8 cellular contexts compared by ENCODE assay signal in genomic region chr13:39612023-39612637, GRCh38. TPM values are rescaled to one million over a fixed set of nuclear protein-coding genes. Genes with fewer than 3 reads are reported as not detected.
DNase-seq lines count a peak whose midpoint lies in the region; TF ChIP-seq lines count a peak whose summit lies in the region.

No MANE protein-coding gene starts in this region.

- H3K4me3 ChIP-seq in astrocyte of the cerebellum (ENCODE audit: low read depth, low read length) (no peak overlapping the region), spleen (no peak overlapping the region)

- H3K27me3 ChIP-seq in spleen (replicated peaks in 1 of 7), result no peaks in the 10 kb centered on the region

- TF ChIP-seq POLR2A in spleen (IDR thresholded peaks at IDR 0.05), result no peak

- no peak overlapping the region for H3K27ac ChIP-seq in spleen

- WGBS in spleen, 5 donors, result 56 to 62% (median 58%) methylated on average over 5 of the region's 5 CpGs

- H3K4me1 ChIP-seq in spleen, result peaks cover 0 to 6% (median 0%) of the 10 kb centered on the region in 6 donors

- intact Hi-C loops in spleen (cut with DNase I; ENCODE audit: low total_unique reads), result loop anchor here (5.0 to 10.0 kb wide), 3 partner anchors 200 to 557 kb away; no protein-coding TSS in a partner anchor

- TF ChIP-seq CTCF in astrocyte of the cerebellum (IDR thresholded peaks at IDR 0.05; ENCODE audit: low read depth, low read length, missing control alignments) (peak; percentile 66), spleen (IDR thresholded peaks at IDR 0.05 in 8 of 11, conservative IDR thresholded peaks at IDR 0.05 in 3 of 11) (peak; percentile 30 to 83 (median 71))

- in situ Hi-C loops in astrocyte of the cerebellum (cut with HindIII; ENCODE audit: low sequenced_read_pairs), result no loop called here

- H3K9me3 ChIP-seq in spleen, result no peaks in the 10 kb centered on the region

- no peaks in the 10 kb centered on the region for H3K36me3 ChIP-seq in spleen

- DNase-seq in NCI-H524 (lab: John Stamatoyannopoulos, UW) (peak; percentile 23 to 68), NCI-H524 treated with DMSO at 0.1 percent for 48 hours (lab: John Stamatoyannopoulos, UW) (no peak), NCI-H1105 (lab: John Stamatoyannopoulos, UW) (peak; percentile 15), SKM-1 (lab: John Stamatoyannopoulos, UW; ENCODE audit: unreplicated experiment) (peak; percentile 59), astrocyte of the cerebellum (ENCODE audit: low read depth) (peak; percentile 78), hippocampal formation (lab: John Stamatoyannopoulos, UW) (peak; percentile 53 to 79), spleen (no peak), GM19238 (ENCODE audit: insufficient read length, low spot score) (no peak)

RNA-seq across cellular contexts. Expression of gene LHFPL6, which starts 9.1 kb away (rescaled TPM):
- 10 to 100 TPM; 23.8 to 49.0 (median 43.4) TPM for total RNA-seq in spleen
- 10 to 100 TPM in 1 of 3 donors, 1 to 10 TPM in 2; 6.9 to 12.0 (median 8.3) TPM for polyA plus RNA-seq in spleen

RNA-seq across cellular contexts. Expression of gene COG6, which starts 43.3 kb away (rescaled TPM):
- 10 to 100 TPM; 18.6 to 41.9 (median 29.4) TPM for total RNA-seq in spleen
- polyA plus RNA-seq in spleen, result 1 to 10 TPM; 5.7 to 8.8 (median 6.6) TPM

Comparison
In these comparisons a context has a peak if more than half of its experiments do, and no peak if none do; other contexts are left out.
1. DNase-seq: peak in NCI-H524 (2 of 2), NCI-H1105 (single experiment), SKM-1 (single experiment), astrocyte of the cerebellum (single experiment) and hippocampal formation (2 of 2); none in NCI-H524 treated with DMSO at 0.1 percent for 48 hours (single experiment), spleen (single experiment) and GM19238 (single experiment).